ENCODE assay signal across 8 cellular contexts in genomic region chr5:132812949-132813598, GRCh38. TPM values are rescaled to one million over a fixed set of nuclear protein-coding genes. Genes with fewer than 3 reads are reported as not detected.
DNase-seq lines count a peak whose midpoint lies in the region; ATAC-seq and TF ChIP-seq lines count a peak whose summit lies in the region.

Gene SOWAHA, plus strand, starts transcription at chr5:132813302. Its CDS starts 320 bp downstream, at chr5:132813622.

- H3K27me3 ChIP-seq in PC-9 (ENCODE audit: insufficient read depth, low read depth), result no peaks in the 10 kb centered on the region
- no peaks in the 10 kb centered on the region for H3K27me3 ChIP-seq in endocrine pancreas (ENCODE audit: control insufficient read depth, insufficient read depth, low read length)

- H3K27ac Mint-ChIP-seq in activated CD4-positive, alpha-beta T cell treated with anti-CD3 and anti-CD28 coated beads, Interleukin-2, amount 10 ng/mL, durations not matched to agents 24 days and 14 days, result no peak within 1 kb of the TSS
- H3K27ac Mint-ChIP-seq in neural crest cell (ENCODE audit: unreplicated experiment), result no peak within 1 kb of the TSS

- H3K36me3 ChIP-seq in PC-9 (ENCODE audit: low read depth) (no peaks in the 10 kb centered on the region), endocrine pancreas (ENCODE audit: control insufficient read depth, insufficient read depth, low read length) (no peaks in the 10 kb centered on the region)

- no peak within 1 kb of the TSS for H3K27ac ChIP-seq in PC-9

- CTCF ChIA-PET in PC-9 (lab: Charles Lee), result interaction anchor here (0.6 to 0.7 kb wide), 2 partner anchors 39 to 42 kb away, joined by 3 to 4 read pairs; no protein-coding TSS in a partner anchor

- H3K9me3 ChIP-seq in PC-9 (ENCODE audit: insufficient read depth, low read depth) (no peaks in the 10 kb centered on the region), endocrine pancreas (ENCODE audit: control insufficient read depth, low read length) (no peaks in the 10 kb centered on the region)

- no peak for ATAC-seq in HG02885 (IDR thresholded peaks at IDR 0.05; ENCODE audit: poor library complexity, unreplicated experiment)
- ATAC-seq in HG02884 (IDR thresholded peaks at IDR 0.05; ENCODE audit: unreplicated experiment), result no peak

- peaks cover 57% of the 10 kb centered on the region for H3K27me3 Mint-ChIP-seq in activated CD4-positive, alpha-beta T cell treated with anti-CD3 and anti-CD28 coated beads, Interleukin-2, amount 10 ng/mL, durations not matched to agents 24 days and 14 days
- H3K27me3 Mint-ChIP-seq in neural crest cell (ENCODE audit: low read depth), result peaks cover 79% of the 10 kb centered on the region

- H3K4me3 ChIP-seq in PC-9 (peak within 1 kb of the TSS; percentile 52; the same call in 1 of the 2 replicates), endocrine pancreas (ENCODE audit: control insufficient read depth, insufficient read depth, low read length) (peak within 1 kb of the TSS; percentile 69)

- peak; percentile 71 for DNase-seq in activated CD4-positive, alpha-beta T cell treated with anti-CD3 and anti-CD28 coated beads, Interleukin-2, amount 10 ng/mL, durations not matched to agents 24 days and 14 days
- DNase-seq in activated CD4-positive, alpha-beta T cell treated with anti-CD3 and anti-CD28 coated beads, Interleukin-2, amount 50 U/mL, for 1 hour, result no peak
- DNase-seq in PC-9, result peak in 1 of 2 experiments; percentile 19
- DNase-seq in neural crest cell (ENCODE audit: low read depth, low spot score), result no peak
- no peak for DNase-seq in pons (ENCODE audit: low spot score)

- intact Hi-C loops in activated CD4-positive, alpha-beta T cell treated with anti-CD3 and anti-CD28 coated beads, Interleukin-2, amount 10 ng/mL, durations not matched to agents 24 days and 14 days (cut with micrococcal nuclease), result no loop called here
- intact Hi-C loops in PC-9 (cut with micrococcal nuclease; ENCODE audit: unreplicated experiment), result loop anchor here (2.0 kb wide), 1 partner anchor 428 kb away; no protein-coding TSS in a partner anchor

- H3F3A ChIP-seq in PC-9 (ENCODE audit: insufficient read depth, low read depth), result peaks cover 14% of the 10 kb centered on the region; the same call in 1 of the 2 replicates

- TF ChIP-seq CTCF in PC-9 (conservative IDR thresholded peaks at IDR 0.05) (no peak), neural crest cell (conservative IDR thresholded peaks at IDR 0.05) (no peak)

- H4K20me1 ChIP-seq in PC-9 (ENCODE audit: insufficient read depth), result no peaks in the 10 kb centered on the region

- peak within 1 kb of the TSS; percentile 84 for H3K4me2 ChIP-seq in PC-9

- H3K9ac ChIP-seq in endocrine pancreas (ENCODE audit: control insufficient read depth, insufficient read depth, low read length), result peak within 1 kb of the TSS; percentile 74

- peaks cover 21% of the 10 kb centered on the region for H3K4me1 ChIP-seq in PC-9 (replicated peaks; ENCODE audit: insufficient read depth)
- no peaks in the 10 kb centered on the region for H3K4me1 ChIP-seq in endocrine pancreas (ENCODE audit: control insufficient read depth, insufficient read depth, low read length)

- H2AFZ ChIP-seq in PC-9, result peak within 1 kb of the TSS; percentile 65

- peaks cover 7% of the 10 kb centered on the region for H3K4me1 Mint-ChIP-seq in activated CD4-positive, alpha-beta T cell treated with anti-CD3 and anti-CD28 coated beads, Interleukin-2, amount 10 ng/mL, durations not matched to agents 24 days and 14 days
- H3K4me1 Mint-ChIP-seq in neural crest cell, result peaks cover 9% of the 10 kb centered on the region

- no peaks in the 10 kb centered on the region for H3K9me2 ChIP-seq in PC-9 (ENCODE audit: insufficient read depth)

- POLR2A ChIA-PET in PC-9 (lab: Charles Lee; ENCODE audit: unreplicated experiment), result interaction anchor here (0.6 kb wide), 1 partner anchor 32 kb away, joined by 11 read pairs; no protein-coding TSS in a partner anchor

- no peaks in the 10 kb centered on the region for H3K79me2 ChIP-seq in PC-9 (ENCODE audit: low read depth)

- no peaks in the 10 kb centered on the region for H3K9me3 Mint-ChIP-seq in activated CD4-positive, alpha-beta T cell treated with anti-CD3 and anti-CD28 coated beads, Interleukin-2, amount 10 ng/mL, durations not matched to agents 24 days and 14 days
- no peaks in the 10 kb centered on the region for H3K9me3 Mint-ChIP-seq in neural crest cell

- H3K4me3 Mint-ChIP-seq in activated CD4-positive, alpha-beta T cell treated with anti-CD3 and anti-CD28 coated beads, Interleukin-2, amount 10 ng/mL, durations not matched to agents 24 days and 14 days, result peak within 1 kb of the TSS; percentile 80
- peak within 1 kb of the TSS; percentile 82 for H3K4me3 Mint-ChIP-seq in neural crest cell

- BruUV-seq in PC-9 (replicated peaks; lab: Mats Ljungman, UMichigan), result no TSS peak

- H3K36me3 Mint-ChIP-seq in activated CD4-positive, alpha-beta T cell treated with anti-CD3 and anti-CD28 coated beads, Interleukin-2, amount 10 ng/mL, durations not matched to agents 24 days and 14 days (ENCODE audit: low read depth), result no peaks in the 10 kb centered on the region
- H3K36me3 Mint-ChIP-seq in neural crest cell (ENCODE audit: low read depth), result peaks cover 2% of the 10 kb centered on the region

RNA-seq across cellular contexts. Expression of gene SOWAHA, which starts in this region (rescaled TPM):
- total RNA-seq in activated CD4-positive, alpha-beta T cell treated with anti-CD3 and anti-CD28 coated beads, Interleukin-2, amount 10 ng/mL, durations not matched to agents 24 days and 14 days, result 0.59 and 0.65 TPM in 2 replicates
- total RNA-seq in PC-9 (2021) (not detected in 2 replicates), neural crest cell (not detected in 2 replicates)

Comparison
In these comparisons a context has a peak if more than half of its experiments do, and no peak if none do; other contexts are left out.
1. Peak in DNase-seq in activated CD4-positive, alpha-beta T cell treated with anti-CD3 and anti-CD28 coated beads, Interleukin-2, amount 10 ng/mL, durations not matched to agents 24 days and 14 days; RNA of the gene not detected or under 1 TPM.